Comparison of ENCODE assay signal across 6 cellular contexts in the genomic region with DNA sequence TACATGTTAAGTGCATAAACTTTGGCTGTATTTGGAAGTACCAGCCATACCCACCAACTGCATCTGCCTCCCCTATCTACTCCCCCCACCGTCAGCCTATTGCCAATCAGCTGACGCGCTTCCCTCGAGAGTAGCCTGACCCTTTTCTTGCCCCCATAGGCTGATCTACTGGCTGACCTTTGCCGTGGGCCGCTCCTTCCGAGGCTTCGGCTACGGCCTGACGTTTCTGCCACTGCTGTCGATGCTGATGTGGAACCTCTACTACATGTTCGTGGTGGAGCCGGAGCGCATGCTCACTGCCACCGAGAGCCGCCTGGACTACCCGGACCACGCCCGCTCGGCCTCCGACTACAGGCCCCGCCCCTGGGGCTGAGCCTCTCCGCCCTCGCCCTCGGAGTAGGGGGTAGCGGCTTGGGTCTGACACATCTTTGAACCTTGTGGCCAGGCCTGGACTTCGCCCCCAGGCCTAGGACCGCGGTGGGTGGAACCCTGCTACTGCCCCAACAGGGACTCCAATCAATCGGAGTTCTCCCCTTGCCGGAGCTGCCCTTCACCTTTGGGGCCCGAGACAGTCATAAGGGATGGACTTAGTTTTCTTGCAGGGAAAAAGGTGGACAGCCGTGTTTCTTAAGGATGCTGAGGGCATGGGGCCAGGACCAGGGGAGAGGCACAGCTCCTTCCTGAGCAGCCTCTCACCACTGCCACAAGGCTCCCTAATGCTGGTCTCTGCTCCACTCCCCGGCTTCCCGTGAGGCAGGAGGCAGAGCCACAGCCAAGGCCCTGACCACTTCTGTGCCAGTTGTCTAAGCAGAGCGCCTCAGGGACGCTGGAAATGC. TPM values are rescaled to one million over a fixed set of nuclear protein-coding genes. Genes with fewer than 3 reads are reported as not detected.
A peak's percentile ranks its signal among the peaks of the same experiment; 100 is the strongest.
DNase-seq lines count a peak whose midpoint lies in the region; ATAC-seq and TF ChIP-seq lines count a peak whose summit lies in the region.

No MANE protein-coding gene starts in this region.

- no peak for TF ChIP-seq POLR2A in suprapubic skin (IDR thresholded peaks at IDR 0.05)

- peak overlapping the region; percentile 74 for H3K27ac ChIP-seq in suprapubic skin

- no peak for TF ChIP-seq EP300 in suprapubic skin (IDR thresholded peaks at IDR 0.05)

- WGBS in suprapubic skin: 21% methylated on average over 32 of the region's 37 CpGs

- peak; percentile 15 for DNase-seq in stimulated activated CD4-positive, alpha-beta T cell treated with anti-CD3 and anti-CD28 coated beads, Interleukin-4, amount 100 ng/mL, for 1 hour
- DNase-seq in stimulated activated CD4-positive, alpha-beta T cell treated with anti-CD3 and anti-CD28 coated beads, Interleukin-2, amount 100 ng/mL, for 48 hours: no peak
- DNase-seq in amniotic stem cell (lab: John Stamatoyannopoulos, UW) (peak; percentile 68), iris pigment epithelial cell (ENCODE audit: low read depth) (peak; percentile 87), suprapubic skin (ENCODE audit: low spot score in 2 of 2) (peak; percentile 95)

- peaks cover 55% of the 10 kb centered on the region for H3K4me1 ChIP-seq in suprapubic skin

- peak overlapping the region; percentile 40 for H3K4me3 ChIP-seq in suprapubic skin

- H3K27me3 ChIP-seq in suprapubic skin: no peaks in the 10 kb centered on the region

- no peaks in the 10 kb centered on the region for H3K9me3 ChIP-seq in suprapubic skin

- H3K36me3 ChIP-seq in suprapubic skin: peaks cover 15% of the 10 kb centered on the region

- no peak for ATAC-seq in HG03378 (IDR thresholded peaks at IDR 0.05; ENCODE audit: unreplicated experiment)

- no peak for TF ChIP-seq CTCF in suprapubic skin (IDR thresholded peaks at IDR 0.05)

RNA-seq across cellular contexts. Expression of gene GLMP, which starts 4.0 kb away (rescaled TPM):
- total RNA-seq in suprapubic skin: 10 to 100 TPM; 35.5 to 78.1 (median 42.8) TPM

RNA-seq across cellular contexts. Expression of gene TMEM79, which starts 7.3 kb away (rescaled TPM):
- total RNA-seq in suprapubic skin: 100 to 1,000 TPM in 2 of 4 donors, 10 to 100 TPM in 2; 81.0 to 120 (median 97.5) TPM

RNA-seq across cellular contexts. Expression of gene VHLL, which starts 7.7 kb away (rescaled TPM):
- total RNA-seq in suprapubic skin: not detected

RNA-seq across cellular contexts. Expression of gene SMG5, which starts 8.8 kb away (rescaled TPM):
- 100 to 1,000 TPM in 1 of 4 donors, 10 to 100 TPM in 3; 68.0 to 170 (median 76.6) TPM for total RNA-seq in suprapubic skin

RNA-seq across cellular contexts. Expression of gene PAQR6, which starts 43.6 kb away (rescaled TPM):
- total RNA-seq in suprapubic skin: 10 to 100 TPM in 1 of 4 donors, 1 to 10 TPM in 3; 4.5 to 18.5 (median 7.2) TPM

Comparison
In these comparisons a context has a peak if more than half of its experiments do, and no peak if none do; other contexts are left out.
1. DNase-seq: peak in stimulated activated CD4-positive, alpha-beta T cell treated with anti-CD3 and anti-CD28 coated beads, Interleukin-4, amount 100 ng/mL, for 1 hour (single experiment), amniotic stem cell (single experiment), iris pigment epithelial cell (single experiment) and suprapubic skin (2 of 2); none in stimulated activated CD4-positive, alpha-beta T cell treated with anti-CD3 and anti-CD28 coated beads, Interleukin-2, amount 100 ng/mL, for 48 hours (0 of 2).